In the genomic region with DNA sequence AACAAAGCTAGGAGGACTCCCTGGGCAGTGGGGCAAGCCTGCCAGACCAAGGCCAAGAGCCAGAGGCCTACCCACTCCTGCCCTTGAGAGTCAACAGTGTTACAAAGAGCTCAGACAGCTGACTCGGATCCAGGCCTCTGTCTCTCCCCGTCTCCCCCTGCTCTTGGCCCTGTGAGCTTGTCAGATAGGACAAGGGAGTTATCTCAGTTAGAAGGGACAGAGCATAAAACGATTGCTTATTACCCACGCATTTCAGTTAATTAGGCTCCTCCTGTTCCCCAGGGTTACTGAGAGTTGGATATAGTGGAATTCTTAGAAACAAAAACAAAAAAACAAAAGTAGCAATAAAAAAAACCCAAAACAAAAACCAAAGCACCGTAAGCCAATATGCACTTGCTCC, we compare ENCODE assay signal across 9 cellular contexts. TPM values are rescaled to one million over a fixed set of nuclear protein-coding genes. Genes with fewer than 3 reads are reported as not detected.
DNase-seq lines count a peak whose midpoint lies in the region; ATAC-seq and TF ChIP-seq lines count a peak whose summit lies in the region.
"Had no signal": no experiment of that assay in that cellular context is flagged by ENCODE, and none has a peak within 500 bp of the region (broad histone marks: within the 10 kb centered on the region; RNA-seq: fewer than 3 reads in every experiment).

No MANE protein-coding gene starts in this region.

- H3K27me3 Mint-ChIP-seq in activated CD4-positive, alpha-beta memory T cell treated with anti-CD3 and anti-CD28 coated beads, Interleukin-2, amount 10 ng/mL, durations not matched to agents 7 days and 5 days: peaks cover 13% of the 10 kb centered on the region

- peak in 73 of 76 experiments; percentile 5 to 87 (median 60) for DNase-seq in HUDEP-2 (lab: John Stamatoyannopoulos, UW; ENCODE audit: unreplicated experiment in 76 of 76)
- no peak for DNase-seq in activated CD4-positive, alpha-beta memory T cell treated with anti-CD3 and anti-CD28 coated beads, Interleukin-2, amount 10 ng/mL, durations not matched to agents 7 days and 5 days
- peak; percentile 67 to 86 (median 75) for DNase-seq in heart left ventricle
- DNase-seq in skeletal muscle cell (ENCODE audit: low read depth): no peak
- no peak for DNase-seq in NCI-H748 treated with DMSO at 0.1 percent for 48 hours (lab: John Stamatoyannopoulos, UW)
- no peak for DNase-seq in COLO829 (ENCODE audit: low spot score)
- DNase-seq in HuH-7.5 (ENCODE audit: low spot score): no peak
- no peak for DNase-seq in UCSD-AML1 (lab: John Stamatoyannopoulos, UW; ENCODE audit: unreplicated experiment)

- H3K36me3 ChIP-seq in heart left ventricle: peaks cover 0 to 26% (median 12%) of the 10 kb centered on the region in 9 donors

- 19 to 29% (median 23%) methylated on average over 5 of the region's 5 CpGs for WGBS in heart left ventricle, 4 donors

- no peaks in the 10 kb centered on the region for H3K27me3 ChIP-seq in heart left ventricle

- peak; percentile 56 to 75 (median 66) for ATAC-seq in heart left ventricle

- H3K36me3 Mint-ChIP-seq in activated CD4-positive, alpha-beta memory T cell treated with anti-CD3 and anti-CD28 coated beads, Interleukin-2, amount 10 ng/mL, durations not matched to agents 7 days and 5 days (ENCODE audit: low read depth): peaks cover 26% of the 10 kb centered on the region

- CTCF ChIA-PET in activated CD4-positive, alpha-beta memory T cell treated with anti-CD3 and anti-CD28 coated beads, Interleukin-2, amount 10 ng/mL, durations not matched to agents 7 days and 5 days (lab: Charles Lee): interaction anchor here (0.9 to 2.1 kb wide), 2 partner anchors 18 to 20 kb away, joined by 3 to 8 read pairs; no protein-coding TSS in a partner anchor

- TF ChIP-seq POLR2A in heart left ventricle (IDR thresholded peaks at IDR 0.05): peak in 1 of 2 donors; percentile 38

- intact Hi-C loops in heart left ventricle (cut with DNase I): loop anchor here in 8 of 10 donors (2.0 to 5.0 kb wide), 9 partner anchors 39 to 166 kb away; a partner anchor contains a TSS

- POLR2A ChIA-PET in activated CD4-positive, alpha-beta memory T cell treated with anti-CD3 and anti-CD28 coated beads, Interleukin-2, amount 10 ng/mL, durations not matched to agents 7 days and 5 days (lab: Charles Lee): interaction anchor here (0.9 to 1.9 kb wide), 3 partner anchors 10 to 61 kb away, joined by 3 to 11 read pairs (median 3); a partner anchor contains a TSS

- H3K27ac ChIP-seq in heart left ventricle: peak overlapping the region; percentile 81 to 97 (median 92)

- H3K4me1 Mint-ChIP-seq in activated CD4-positive, alpha-beta memory T cell treated with anti-CD3 and anti-CD28 coated beads, Interleukin-2, amount 10 ng/mL, durations not matched to agents 7 days and 5 days: peaks cover 53% of the 10 kb centered on the region

- H3K4me3 Mint-ChIP-seq in activated CD4-positive, alpha-beta memory T cell treated with anti-CD3 and anti-CD28 coated beads, Interleukin-2, amount 10 ng/mL, durations not matched to agents 7 days and 5 days: peak overlapping the region; percentile 85

- H3K27ac Mint-ChIP-seq in activated CD4-positive, alpha-beta memory T cell treated with anti-CD3 and anti-CD28 coated beads, Interleukin-2, amount 10 ng/mL, durations not matched to agents 7 days and 5 days: no peak overlapping the region

- no peaks in the 10 kb centered on the region for H3K9me3 ChIP-seq in heart left ventricle

- peak overlapping the region; percentile 63 to 95 (median 80) for H3K4me3 ChIP-seq in heart left ventricle
- H3K4me3 ChIP-seq in skeletal muscle cell (ENCODE audit: low read depth, low read length): peak overlapping the region; percentile 81

- H3K4me1 ChIP-seq in heart left ventricle: peaks cover 0 to 64% (median 34%) of the 10 kb centered on the region in 12 donors

- no peak for TF ChIP-seq CTCF in heart left ventricle (IDR thresholded peaks at IDR 0.05)

- no peaks in the 10 kb centered on the region for H3K9me3 Mint-ChIP-seq in activated CD4-positive, alpha-beta memory T cell treated with anti-CD3 and anti-CD28 coated beads, Interleukin-2, amount 10 ng/mL, durations not matched to agents 7 days and 5 days

RNA-seq across cellular contexts. Expression of a gene that starts 1.3 kb away (rescaled TPM):
- total RNA-seq in activated CD4-positive, alpha-beta memory T cell treated with anti-CD3 and anti-CD28 coated beads, Interleukin-2, amount 10 ng/mL, durations not matched to agents 7 days and 5 days: 10 to 100 TPM; 15.1 to 17.8 TPM
- total RNA-seq in heart left ventricle: 100 to 1,000 TPM; 247 to 442 (median 333) TPM
- polyA plus RNA-seq in heart left ventricle: 100 to 1,000 TPM; 146 to 198 TPM

RNA-seq across cellular contexts. Expression of a gene that starts 36.4 kb away (rescaled TPM):
- 10 to 100 TPM; 67.6 to 72.3 TPM for total RNA-seq in activated CD4-positive, alpha-beta memory T cell treated with anti-CD3 and anti-CD28 coated beads, Interleukin-2, amount 10 ng/mL, durations not matched to agents 7 days and 5 days
- total RNA-seq in heart left ventricle: 10 to 100 TPM; 13.8 to 26.0 (median 16.6) TPM
- 10 to 100 TPM in 1 of 2 donors, 1 to 10 TPM in 1; 6.5 to 13.1 TPM for polyA plus RNA-seq in heart left ventricle

RNA-seq across cellular contexts. Expression of a gene that starts 38.3 kb away (rescaled TPM):
- total RNA-seq in activated CD4-positive, alpha-beta memory T cell treated with anti-CD3 and anti-CD28 coated beads, Interleukin-2, amount 10 ng/mL, durations not matched to agents 7 days and 5 days: under 1 TPM; 0.43 to 0.81 TPM
- total RNA-seq in heart left ventricle: 1 to 10 TPM in 2 of 9 donors, under 1 TPM in 6, not detected in 1; 0.45 to 1.4 (median 0.78) TPM
- under 1 TPM; 0.28 to 0.65 TPM for polyA plus RNA-seq in heart left ventricle
- total RNA-seq: SK-MEL-5 had no signal

Comparison
In these comparisons a context has a peak if more than half of its experiments do, and no peak if none do; other contexts are left out.
1. DNase-seq: peak in HUDEP-2 (73 of 76) and heart left ventricle (5 of 5); none in activated CD4-positive, alpha-beta memory T cell treated with anti-CD3 and anti-CD28 coated beads, Interleukin-2, amount 10 ng/mL, durations not matched to agents 7 days and 5 days (single experiment), skeletal muscle cell (single experiment), NCI-H748 treated with DMSO at 0.1 percent for 48 hours (single experiment), COLO829 (single experiment), HuH-7.5 (single experiment) and UCSD-AML1 (single experiment).
2. RNA of a gene that starts 1.3 kb away (total RNA-seq): 247 to 442 TPM in heart left ventricle; 15.1 to 17.8 TPM in activated CD4-positive, alpha-beta memory T cell treated with anti-CD3 and anti-CD28 coated beads, Interleukin-2, amount 10 ng/mL, durations not matched to agents 7 days and 5 days; every median in the first group is over 10 times any median in the second.